In genomic region chr19:11505504-11506100, GRCh38 we compare ENCODE assay signal across 8 cellular contexts. TPM values are rescaled to one million over a fixed set of nuclear protein-coding genes. Genes with fewer than 3 reads are reported as not detected.
DNase-seq lines count a peak whose midpoint lies in the region; ATAC-seq, FAIRE-seq and TF ChIP-seq lines count a peak whose summit lies in the region.

Gene ZNF653, minus strand, starts transcription at chr19:11505839. Its CDS starts 53 bp downstream, at chr19:11505786.

- peaks cover 11% of the 10 kb centered on the region for H3K36me3 Mint-ChIP-seq in activated CD4-positive, alpha-beta T cell treated with anti-CD3 and anti-CD28 coated beads, Interleukin-2, amount 10 ng/mL, durations not matched to agents 7 days and 5 days (ENCODE audit: low read depth)

- TF ChIP-seq CTCF in HepG2 (CRISPR knock-in tag; IDR thresholded peaks at IDR 0.05), result no peak

- no peaks in the 10 kb centered on the region for H3K27me3 Mint-ChIP-seq in activated CD4-positive, alpha-beta T cell treated with anti-CD3 and anti-CD28 coated beads, Interleukin-2, amount 10 ng/mL, durations not matched to agents 7 days and 5 days

- peak within 1 kb of the TSS; percentile 87 for H3K4me3 Mint-ChIP-seq in activated CD4-positive, alpha-beta T cell treated with anti-CD3 and anti-CD28 coated beads, Interleukin-2, amount 10 ng/mL, durations not matched to agents 7 days and 5 days

- ATAC-seq in GM19328 (IDR thresholded peaks at IDR 0.05; ENCODE audit: unreplicated experiment) (peak; percentile 3), HG03469 (IDR thresholded peaks at IDR 0.05; ENCODE audit: unreplicated experiment) (peak; percentile 23), HepG2 (peak; percentile 68)

- peak within 1 kb of the TSS; percentile 76 to 97 (median 86) for H3K4me3 ChIP-seq in BLaER1 treated with 17β-estradiol and CSF1 and Interleukin-3, amounts not matched to agents 10 nM and 100 nM
- H3K4me3 ChIP-seq in HepG2 (replicated peaks in 1 of 3; ENCODE audit: insufficient read depth in 1 of 3, low read depth in 2 of 3, low read length in 3 of 3), result peak within 1 kb of the TSS; percentile 77 to 84 (median 81)

- peak within 1 kb of the TSS; percentile 88 to 99 (median 91) for H3K4me2 ChIP-seq in BLaER1 treated with 17β-estradiol and CSF1 and Interleukin-3, amounts not matched to agents 10 nM and 100 nM
- H3K4me2 ChIP-seq in HepG2 (ENCODE audit: low read depth, low read length), result peak within 1 kb of the TSS; percentile 95

- peaks cover 0 to 33% (median 6%) of the 10 kb centered on the region in 11 experiments; a peak in 9 of 22 replicates for H3K36me3 ChIP-seq in BLaER1 treated with 17β-estradiol and CSF1 and Interleukin-3, amounts not matched to agents 10 nM and 100 nM
- peaks cover 0 to 2% of the 10 kb centered on the region in 2 experiments; a peak in 1 of 5 replicates for H3K36me3 ChIP-seq in HepG2 (replicated peaks in 1 of 2; ENCODE audit: control insufficient read depth in 1 of 2, insufficient read depth in 2 of 2, low read length in 2 of 2)

- peak; percentile 18 for FAIRE-seq in HepG2 (lab: Jason Lieb, UNC)

- 0 out of 2 replicates have a peak, but pooled peaks have one; percentile 28 for TF ChIP-seq RAD21 in HepG2 (CRISPR knock-in tag; IDR thresholded peaks at IDR 0.05)

- TF ChIP-seq EP300 in HepG2 (IDR thresholded peaks at IDR 0.05; ENCODE audit: low read depth in 2 of 2, low read length in 2 of 2), result peak in 1 of 2 experiments; percentile 34; a peak in 1 of 4 replicates
- TF ChIP-seq EP300 in HepG2 (CRISPR knock-in tag; IDR thresholded peaks at IDR 0.05; ENCODE audit: borderline replicate concordance), result no peak

- peaks cover 27% of the 10 kb centered on the region for H3K4me1 Mint-ChIP-seq in activated CD4-positive, alpha-beta T cell treated with anti-CD3 and anti-CD28 coated beads, Interleukin-2, amount 10 ng/mL, durations not matched to agents 7 days and 5 days

- in situ Hi-C loops in HepG2 (cut with HindIII; ENCODE audit: extremely low pct_ligation_motif_present, low pct_unique_long_range_greater_than_20kb), result no loop called here

- POLR2A ChIA-PET in activated CD4-positive, alpha-beta T cell treated with anti-CD3 and anti-CD28 coated beads, Interleukin-2, amount 10 ng/mL, durations not matched to agents 7 days and 5 days (lab: Charles Lee), result interaction anchor here (0.6 kb wide), 1 partner anchor 31 kb away, joined by 6 read pairs; no protein-coding TSS in a partner anchor
- POLR2A ChIA-PET in HepG2 (lab: Yijun Ruan, JAX), result interaction anchor here (1.3 kb wide), 1 partner anchor 15 kb away, joined by 3 read pairs; no protein-coding TSS in a partner anchor

- no peaks in the 10 kb centered on the region for H3K9me3 ChIP-seq in BLaER1 treated with 17β-estradiol and CSF1 and Interleukin-3, amounts not matched to agents 10 nM and 100 nM (replicated peaks in 1 of 11)
- no peaks in the 10 kb centered on the region for H3K9me3 ChIP-seq in HepG2 (ENCODE audit: low read length)

- 0% methylated on average over 13 of the region's 65 CpGs for WGBS in HepG2 (ENCODE audit: low lambda C conversion rate)

- H3K4me1 ChIP-seq in BLaER1 treated with 17β-estradiol and CSF1 and Interleukin-3, amounts not matched to agents 10 nM and 100 nM, result peaks cover 18 to 27% (median 22%) of the 10 kb centered on the region in 10 experiments
- H3K4me1 ChIP-seq in HepG2 (ENCODE audit: insufficient read depth, low read length), result peaks cover 18% of the 10 kb centered on the region

- H3K27ac ChIP-seq in BLaER1 treated with 17β-estradiol and CSF1 and Interleukin-3, amounts not matched to agents 10 nM and 100 nM, result peak within 1 kb of the TSS; percentile 78 to 92 (median 88)
- peak within 1 kb of the TSS; percentile 77 for H3K27ac ChIP-seq in HepG2 (ENCODE audit: extremely low read length, insufficient read depth, low read length)

- DNase-seq in NCI-H526 treated with DMSO at 0.1 percent for 48 hours (lab: John Stamatoyannopoulos, UW), result peak; percentile 61
- DNase-seq in activated CD4-positive, alpha-beta T cell treated with anti-CD3 and anti-CD28 coated beads, Interleukin-2, amount 10 ng/mL, durations not matched to agents 7 days and 5 days, result peak; percentile 97
- DNase-seq in cortex of kidney (lab: John Stamatoyannopoulos, UW), result peak; percentile 59
- DNase-seq in HepG2 (ENCODE audit: low spot score), result peak; percentile 89
- peak; percentile 93 to 94 for DNase-seq in stimulated activated CD4-positive, alpha-beta T cell treated with anti-CD3 and anti-CD28 coated beads, Interleukin-2, amount 100 ng/mL, for 48 hours

- peak within 1 kb of the TSS; percentile 94 for H3K27ac Mint-ChIP-seq in activated CD4-positive, alpha-beta T cell treated with anti-CD3 and anti-CD28 coated beads, Interleukin-2, amount 10 ng/mL, durations not matched to agents 7 days and 5 days

- BruUV-seq in HepG2 (replicated peaks; lab: Mats Ljungman, UMichigan), result no TSS peak

- no peaks in the 10 kb centered on the region for H3K27me3 ChIP-seq in BLaER1 treated with 17β-estradiol and CSF1 and Interleukin-3, amounts not matched to agents 10 nM and 100 nM
- no peaks in the 10 kb centered on the region for H3K27me3 ChIP-seq in HepG2 (ENCODE audit: control insufficient read depth in 1 of 2, insufficient read depth in 2 of 2, low read length in 2 of 2)

- peak within 1 kb of the TSS; percentile 82 to 94 (median 89) for H3K9ac ChIP-seq in BLaER1 treated with 17β-estradiol and CSF1 and Interleukin-3, amounts not matched to agents 10 nM and 100 nM
- H3K9ac ChIP-seq in HepG2 (ENCODE audit: insufficient read depth, low read depth, low read length), result peak within 1 kb of the TSS; percentile 80

- H3K79me2 ChIP-seq in HepG2 (ENCODE audit: insufficient read depth, low read length), result peaks cover 6% of the 10 kb centered on the region

- H4K20me1 ChIP-seq in BLaER1 treated with 17β-estradiol and CSF1 and Interleukin-3, amounts not matched to agents 10 nM and 100 nM, result peaks cover 0 to 7% (median 0%) of the 10 kb centered on the region in 11 experiments; a peak in 2 of 22 replicates
- no peaks in the 10 kb centered on the region; the same call in 1 of the 2 replicates for H4K20me1 ChIP-seq in HepG2 (ENCODE audit: insufficient read depth, low read length)

- H3K9me3 Mint-ChIP-seq in activated CD4-positive, alpha-beta T cell treated with anti-CD3 and anti-CD28 coated beads, Interleukin-2, amount 10 ng/mL, durations not matched to agents 7 days and 5 days, result no peaks in the 10 kb centered on the region

- intact Hi-C loops in HepG2 (cut with micrococcal nuclease; ENCODE audit: unreplicated experiment), result no loop called here

- H2AFZ ChIP-seq in HepG2 (ENCODE audit: low read length), result no peak within 1 kb of the TSS

- TF ChIP-seq POLR2A in HepG2 (IDR thresholded peaks at IDR 0.05; ENCODE audit: insufficient read depth in 1 of 2, low read depth in 2 of 2, low read length in 2 of 2), result peak; percentile 9 to 55; a peak in 2 of 4 replicates

- CTCF ChIA-PET in activated CD4-positive, alpha-beta T cell treated with anti-CD3 and anti-CD28 coated beads, Interleukin-2, amount 10 ng/mL, durations not matched to agents 7 days and 5 days (lab: Charles Lee), result interaction anchor here (1.0 kb wide), 1 partner anchor 23 kb away, joined by 4 read pairs; no protein-coding TSS in a partner anchor
- CTCF ChIA-PET in HepG2 (lab: Yijun Ruan, JAX; ENCODE audit: low intra/inter-chr PET ratio, low total read pairs), result no interaction called here

TF ChIP-seq in HepG2, 621 proteins besides CTCF, POLR2A, EP300 and RAD21 (continues in another document):
- TF ChIP-seq ZNF691 (CRISPR knock-in tag; IDR thresholded peaks at IDR 0.05; ENCODE audit: borderline replicate concordance, low read depth), result peak; percentile 37; the same call in 1 of the 2 replicates
- TF ChIP-seq SALL2 (CRISPR knock-in tag; IDR thresholded peaks at IDR 0.05), result peak; percentile 68; the same call in 1 of the 2 replicates
- TF ChIP-seq ZNF441 (CRISPR knock-in tag; IDR thresholded peaks at IDR 0.05; ENCODE audit: borderline replicate concordance), result peak; percentile 26; the same call in 1 of the 2 replicates
- TF ChIP-seq ZNF563 (CRISPR knock-in tag; IDR thresholded peaks at IDR 0.05), result no peak; the same call in 1 of the 2 replicates
- 0 out of 2 replicates have a peak, but pooled peaks have one; percentile 14 for TF ChIP-seq NR2F2 (IDR thresholded peaks at IDR 0.05; ENCODE audit: borderline replicate concordance, low read depth)
- peak; percentile 25 for TF ChIP-seq ZNF607 (CRISPR knock-in tag; IDR thresholded peaks at IDR 0.05; ENCODE audit: borderline replicate concordance)

RNA-seq across cellular contexts. Expression of gene ZNF653, which starts in this region (rescaled TPM):
- total RNA-seq in activated CD4-positive, alpha-beta T cell treated with anti-CD3 and anti-CD28 coated beads, Interleukin-2, amount 10 ng/mL, durations not matched to agents 7 days and 5 days, result 10 to 100 TPM; 21.4 to 24.4 TPM
- total RNA-seq in HepG2 (2016; rRNA removed; fragmentation: Illumina TruSeq; extraction: Trizol), result 1.2 and 4.7 TPM in 2 replicates
- total RNA-seq in HepG2 (2016; cell fraction: cytosol; rRNA removed; fragmentation: Illumina TruSeq; extraction: Trizol; ENCODE audit: low read depth), result 1.0 and 1.5 TPM in 2 replicates
- 1.2 and 3.2 TPM in 2 replicates for total RNA-seq in HepG2 (2016; cell fraction: insoluble cytoplasmic fraction; rRNA removed; fragmentation: Illumina TruSeq; extraction: Trizol)
- total RNA-seq in HepG2 (2016; cell fraction: membrane; rRNA removed; fragmentation: Illumina TruSeq; extraction: Trizol), result 1.8 and 2.2 TPM in 2 replicates
- 2.9 and 3.8 TPM in 2 replicates for total RNA-seq in HepG2 (2016; cell fraction: nucleus; rRNA removed; fragmentation: Illumina TruSeq; extraction: Trizol)
- 6.6 and 7.1 TPM in 2 replicates for polyA plus RNA-seq in HepG2 (2011; rRNA removed)
- 7.1 and 10.4 TPM in 2 replicates for polyA plus RNA-seq in HepG2 (2011; cell fraction: cytosol; rRNA removed)
- 18.3 and 30.3 TPM in 2 replicates for polyA plus RNA-seq in HepG2 (2011; cell fraction: nucleus; rRNA removed)
- polyA plus RNA-seq in HepG2 (2012), result 3.6 and 4.5 TPM in 2 replicates
- 0.57 and 1.6 TPM in 2 replicates for polyA plus RNA-seq in HepG2 (2016; cell fraction: cytosol; fragmentation: Illumina TruSeq; extraction: Trizol; ENCODE audit: low read depth)
- polyA plus RNA-seq in HepG2 (2016; cell fraction: insoluble cytoplasmic fraction; fragmentation: Illumina TruSeq; extraction: Trizol; ENCODE audit: low read depth), result 1.9 and 2.7 TPM in 2 replicates
- polyA plus RNA-seq in HepG2 (2016; cell fraction: membrane; fragmentation: Illumina TruSeq; extraction: Trizol; ENCODE audit: low read depth), result 1.3 and 1.8 TPM in 2 replicates
- polyA plus RNA-seq in HepG2 (2016; cell fraction: nucleus; fragmentation: Illumina TruSeq; extraction: Trizol; ENCODE audit: insufficient read depth, low read depth), result 5.8 and 5.9 TPM in 2 replicates
- polyA minus RNA-seq in HepG2 (2011; rRNA and poly(A)+ RNA removed; ENCODE audit: low replicate concordance), result 5.9 and 8.5 TPM in 2 replicates
- 2.1 and 3.0 TPM in 2 replicates for polyA minus RNA-seq in HepG2 (2011; cell fraction: cytosol; rRNA and poly(A)+ RNA removed)
- 11.2 and 12.4 TPM in 2 replicates for polyA minus RNA-seq in HepG2 (2011; cell fraction: nucleus; rRNA and poly(A)+ RNA removed)

Comparison
In these comparisons a context has a peak if more than half of its experiments do, and no peak if none do; other contexts are left out.
1. Peak in every context shown above with its lines: DNase-seq, ATAC-seq, H3K4me3 ChIP-seq and H3K27ac ChIP-seq.
2. ATAC-seq: peak in every context shown above with its lines; median percentile 68 in HepG2; 23 in HG03469; 3 in GM19328.